Comparison of ENCODE assay signal across 17 cellular contexts in genomic region chr13:76820759-76821158, GRCh38.
DNase-seq lines count a peak whose midpoint lies in the region; ATAC-seq and TF ChIP-seq lines count a peak whose summit lies in the region.
"Had no signal": no experiment of that assay in that cellular context is flagged by ENCODE, and none has a peak within 500 bp of the region (broad histone marks: within the 10 kb centered on the region; RNA-seq: fewer than 3 reads in every experiment).

No MANE protein-coding gene starts in this region.

- peak; percentile 86 to 94 (median 89) for ATAC-seq in heart left ventricle
- ATAC-seq in psoas muscle: peak; percentile 27 to 77 (median 46)
- ATAC-seq in HG03108 (IDR thresholded peaks at IDR 0.05; ENCODE audit: unreplicated experiment): no peak
- ATAC-seq: K562 had no signal

- CTCF ChIA-PET in BJ (lab: Yijun Ruan, JAX): interaction anchor here (0.5 to 7.5 kb wide), 8 partner anchors 37 to 951 kb away, joined by 3 to 52 read pairs (median 11); no protein-coding TSS in a partner anchor

- H4K20me1 ChIP-seq in hepatocyte (ENCODE audit: insufficient read depth, poor library complexity, severe bottlenecking): no peaks in the 10 kb centered on the region

- no peaks in the 10 kb centered on the region for H3K9me3 Mint-ChIP-seq in activated CD4-positive, alpha-beta T cell treated with anti-CD3 and anti-CD28 coated beads, Interleukin-2, amount 10 ng/mL, durations not matched to agents 24 days and 14 days

- in situ Hi-C loops in brain microvascular endothelial cell (cut with HindIII; ENCODE audit: low pct_ligation_motif_present, low sequenced_read_pairs): no loop called here

- no peak for TF ChIP-seq POLR2A in heart left ventricle (IDR thresholded peaks at IDR 0.05)

- H3K4me1 Mint-ChIP-seq in activated CD4-positive, alpha-beta T cell treated with anti-CD3 and anti-CD28 coated beads, Interleukin-2, amount 10 ng/mL, durations not matched to agents 24 days and 14 days: peaks cover 2% of the 10 kb centered on the region
- H3K4me1 Mint-ChIP-seq: B cell had no signal

- peak; percentile 43; the same call in 1 of the 2 replicates for TF ChIP-seq CTCF in BJ (IDR thresholded peaks at IDR 0.05; ENCODE audit: insufficient read depth, low read depth, low read length)
- TF ChIP-seq CTCF in brain microvascular endothelial cell (IDR thresholded peaks at IDR 0.05; ENCODE audit: low read depth, low read length, missing control alignments): peak; percentile 41
- peak in 8 of 12 donors; percentile 11 to 54 (median 27) for TF ChIP-seq CTCF in heart left ventricle (IDR thresholded peaks at IDR 0.05)
- TF ChIP-seq CTCF in psoas muscle (IDR thresholded peaks at IDR 0.05): no peak
- TF ChIP-seq CTCF in hepatocyte (IDR thresholded peaks at IDR 0.05; ENCODE audit: poor library complexity): no peak

- H3K27me3 ChIP-seq in BJ (ENCODE audit: control insufficient read depth, insufficient read depth, low read length) (no peaks in the 10 kb centered on the region; the same call in 1 of the 2 replicates), brain microvascular endothelial cell (replicated peaks) (no peaks in the 10 kb centered on the region), heart left ventricle (no peaks in the 10 kb centered on the region), psoas muscle (ENCODE audit: insufficient read depth in 3 of 3, low read length in 2 of 3) (no peaks in the 10 kb centered on the region), hepatocyte (no peaks in the 10 kb centered on the region)
- H3K27me3 ChIP-seq: transverse colon had no signal

- H3K36me3 ChIP-seq in BJ (ENCODE audit: control insufficient read depth, insufficient read depth, low read length) (no peaks in the 10 kb centered on the region; the same call in 1 of the 2 replicates), brain microvascular endothelial cell (replicated peaks) (no peaks in the 10 kb centered on the region), heart left ventricle (no peaks in the 10 kb centered on the region), psoas muscle (ENCODE audit: insufficient read depth in 1 of 2, low read depth in 1 of 2) (no peaks in the 10 kb centered on the region), hepatocyte (replicated peaks; ENCODE audit: insufficient read depth, low read depth) (no peaks in the 10 kb centered on the region)
- H3K36me3 ChIP-seq: transverse colon had no signal

- H3K9me3 ChIP-seq in heart left ventricle (no peaks in the 10 kb centered on the region), psoas muscle (no peaks in the 10 kb centered on the region), hepatocyte (ENCODE audit: low read depth) (no peaks in the 10 kb centered on the region)
- H3K9me3 ChIP-seq: transverse colon had no signal

- H3K27ac ChIP-seq in brain microvascular endothelial cell: no peak overlapping the region
- peak overlapping the region in 10 of 12 donors; percentile 3 to 70 (median 56) for H3K27ac ChIP-seq in heart left ventricle
- H3K27ac ChIP-seq in psoas muscle: no peak overlapping the region
- H3K27ac ChIP-seq in hepatocyte: no peak overlapping the region
- H3K27ac ChIP-seq: transverse colon had no signal

- WGBS in heart left ventricle, 4 donors: 68 to 86% (median 75%) methylated on average over 4 of the region's 4 CpGs
- WGBS in psoas muscle, 3 donors: 74 to 84% (median 75%) methylated on average over 4 of the region's 4 CpGs
- 100% methylated on average over 4 of the region's 4 CpGs for WGBS in hepatocyte (ENCODE audit: low lambda C conversion rate, missing lambda C conversion rate)

- H3K4me1 ChIP-seq in heart left ventricle (peaks cover 0 to 27% (median 2%) of the 10 kb centered on the region in 12 donors), psoas muscle (no peaks in the 10 kb centered on the region), hepatocyte (ENCODE audit: insufficient read depth) (no peaks in the 10 kb centered on the region)
- H3K4me1 ChIP-seq: transverse colon had no signal

- intact Hi-C loops in heart left ventricle (cut with DNase I): loop anchor here in 8 of 10 donors (5.0 to 10.0 kb wide), 4 partner anchors 62 to 156 kb away; partner anchors contain the start of gene KCTD12 (in 7 of the 8)
- intact Hi-C loops in psoas muscle (cut with DNase I): no loop called here
- intact Hi-C loops in activated CD4-positive, alpha-beta T cell treated with anti-CD3 and anti-CD28 coated beads, Interleukin-2, amount 10 ng/mL, durations not matched to agents 24 days and 14 days (cut with micrococcal nuclease): no loop called here

- H3K79me2 ChIP-seq in hepatocyte: no peaks in the 10 kb centered on the region

- H3K9me2 ChIP-seq in hepatocyte (replicated peaks; ENCODE audit: insufficient read depth): no peaks in the 10 kb centered on the region

- no peaks in the 10 kb centered on the region for H3K36me3 Mint-ChIP-seq in activated CD4-positive, alpha-beta T cell treated with anti-CD3 and anti-CD28 coated beads, Interleukin-2, amount 10 ng/mL, durations not matched to agents 24 days and 14 days (ENCODE audit: low read depth)

- no peak overlapping the region for H3K4me2 ChIP-seq in hepatocyte

- POLR2A ChIA-PET in BJ (lab: Charles Lee): no interaction called here

- H3K4me3 ChIP-seq in BJ (ENCODE audit: low read depth, low read length) (no peak overlapping the region), brain microvascular endothelial cell (ENCODE audit: low read depth, low read length) (no peak overlapping the region), heart left ventricle (no peak overlapping the region), psoas muscle (no peak overlapping the region), hepatocyte (no peak overlapping the region)
- H3K4me3 ChIP-seq: K562, lung, transverse colon had no signal

- H3K27me3 Mint-ChIP-seq in activated CD4-positive, alpha-beta T cell treated with anti-CD3 and anti-CD28 coated beads, Interleukin-2, amount 10 ng/mL, durations not matched to agents 24 days and 14 days: peaks cover 10% of the 10 kb centered on the region

- no peak overlapping the region for H2AFZ ChIP-seq in hepatocyte

- H3K4me3 Mint-ChIP-seq in activated CD4-positive, alpha-beta T cell treated with anti-CD3 and anti-CD28 coated beads, Interleukin-2, amount 10 ng/mL, durations not matched to agents 24 days and 14 days: no peak overlapping the region
- H3K4me3 Mint-ChIP-seq: B cell had no signal

- H3K27ac Mint-ChIP-seq in activated CD4-positive, alpha-beta T cell treated with anti-CD3 and anti-CD28 coated beads, Interleukin-2, amount 10 ng/mL, durations not matched to agents 24 days and 14 days: no peak overlapping the region
- H3K27ac Mint-ChIP-seq: B cell had no signal

- DNase-seq in BJ (ENCODE audit: low read depth) (no peak), brain microvascular endothelial cell (no peak), heart left ventricle (peak in 4 of 5 donors; percentile 67 to 77 (median 76)), psoas muscle (peak; percentile 50 to 79), hepatocyte (ENCODE audit: low spot score) (no peak), SW480 (ENCODE audit: low spot score) (no peak)
- DNase-seq in activated CD4-positive, alpha-beta T cell treated with anti-CD3 and anti-CD28 coated beads, Interleukin-2, amount 10 ng/mL, durations not matched to agents 24 days and 14 days: no peak
- DNase-seq: activated CD4-positive, CD25-positive, alpha-beta regulatory T cell; activated T-cell treated with anti-CD3 and anti-CD28 coated beads for 4 hours; NCI-H1417 treated with DMSO at 0.1 percent for 48 hours; NCI-H226; stimulated activated CD4-positive, alpha-beta T cell treated with anti-CD3 and anti-CD28 coated beads, Interleukin-15, amount 100 ng/mL, for 24 hours; transverse colon had no signal

Comparison
In these comparisons a context has a peak if more than half of its experiments do, and no peak if none do; other contexts are left out.
1. DNase-seq: peak in heart left ventricle (4 of 5) and psoas muscle (2 of 2); none in BJ (single experiment), brain microvascular endothelial cell (single experiment), hepatocyte (single experiment), SW480 (single experiment) and activated CD4-positive, alpha-beta T cell treated with anti-CD3 and anti-CD28 coated beads, Interleukin-2, amount 10 ng/mL, durations not matched to agents 24 days and 14 days (single experiment).
2. CTCF ChIP-seq: peak in BJ (single experiment), brain microvascular endothelial cell (single experiment) and heart left ventricle (8 of 12); none in psoas muscle (single experiment) and hepatocyte (single experiment).
3. H3K27ac ChIP-seq: peak in heart left ventricle (10 of 12); none in brain microvascular endothelial cell (single experiment), psoas muscle (single experiment) and hepatocyte (single experiment).
4. intact Hi-C loops: an anchor here in heart left ventricle (5.0 to 10.0 kb wide); none called in psoas muscle and activated CD4-positive, alpha-beta T cell treated with anti-CD3 and anti-CD28 coated beads, Interleukin-2, amount 10 ng/mL, durations not matched to agents 24 days and 14 days.